ENCODE assay signal across 15 cellular contexts in the genomic region with DNA sequence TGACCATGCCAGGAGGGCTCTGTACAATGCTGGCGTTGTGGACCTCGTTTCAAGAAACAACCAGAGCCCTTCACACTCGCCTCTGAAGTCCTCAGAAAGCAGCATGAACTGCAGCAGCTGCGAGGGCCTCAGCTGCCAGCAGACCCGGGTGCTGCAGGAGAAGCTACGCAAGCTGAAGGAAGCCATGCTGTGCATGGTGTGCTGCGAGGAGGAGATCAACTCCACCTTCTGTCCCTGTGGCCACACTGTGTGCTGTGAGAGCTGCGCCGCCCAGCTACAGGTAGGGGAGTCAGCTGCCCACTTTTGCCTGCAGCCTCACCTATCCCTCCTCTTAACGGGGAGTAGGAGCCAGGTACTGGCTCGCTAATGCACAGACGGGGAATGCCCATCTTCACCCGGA.
"Had no signal": no experiment of that assay in that cellular context is flagged by ENCODE, and none has a peak within 500 bp of the region (broad histone marks: within the 10 kb centered on the region; RNA-seq: fewer than 3 reads in every experiment).

No MANE protein-coding gene starts in this region.

- H3K27me3 Mint-ChIP-seq: naive B cell had no signal

- H3K4me3 ChIP-seq: esophagus squamous epithelium, heart left ventricle, tibial artery, upper lobe of right lung, vagina had no signal

- H3K9me3 Mint-ChIP-seq: naive B cell, nephron progenitor cell had no signal

- H3K4me3 Mint-ChIP-seq: naive B cell, nephron progenitor cell had no signal

- ATAC-seq: heart left ventricle; left colon; stimulated activated naive CD8-positive, alpha-beta T cell treated with anti-CD3 and anti-CD28 coated beads, Interleukin-15, Interleukin-2, amounts not matched to agents 100 U/mL and 50 U/mL, for 24 hours; upper lobe of right lung had no signal

- FAIRE-seq: small intestine had no signal

- H3K27ac ChIP-seq: esophagus squamous epithelium, heart left ventricle, neutrophil, tibial artery, upper lobe of right lung, vagina had no signal

- H3K27me3 ChIP-seq: esophagus squamous epithelium, heart left ventricle, neutrophil, tibial artery, upper lobe of right lung, vagina had no signal

- DNase-seq: esophagus squamous epithelium; foreskin fibroblast; heart left ventricle; hippocampal formation; left colon; mesendoderm; naive B cell; nephron progenitor cell; small intestine; stimulated activated CD4-positive, alpha-beta T cell treated with anti-CD3 and anti-CD28 coated beads, Interleukin-12 subunit alpha, Interleukin-12 subunit beta, amount 100 ng/mL, for 4 hours; stimulated activated naive CD8-positive, alpha-beta T cell treated with anti-CD3 and anti-CD28 coated beads, Interleukin-15, Interleukin-2, amounts not matched to agents 100 U/mL and 50 U/mL, for 24 hours; tibial artery; upper lobe of right lung had no signal

- H3K9me3 ChIP-seq: esophagus squamous epithelium, heart left ventricle, tibial artery, upper lobe of right lung, vagina had no signal
